ENCODE assay signal across 1 cellular context in genomic region chr3:136752327-136753111, GRCh38.
TF ChIP-seq lines count a peak whose summit lies in the region.

STAG1 (minus strand) TSS chr3:136752378; CDS start chr3:136630898, 121,480 bp downstream.

TF ChIP-seq in HepG2, 621 proteins besides CTCF, POLR2A, EP300 and RAD21 (continued from another document and continues in another):
- TF ChIP-seq ZNF224 (CRISPR knock-in tag; IDR thresholded peaks at IDR 0.05), result peak; percentile 91; the same call in 1 of the 2 replicates
- no peak for TF ChIP-seq KLF13 (CRISPR knock-in tag; IDR thresholded peaks at IDR 0.05)
- no peak for TF ChIP-seq TCF12 (IDR thresholded peaks at IDR 0.05)
- TF ChIP-seq TCF12 (CRISPR knock-in tag; IDR thresholded peaks at IDR 0.05), result peak; percentile 87; the same call in 1 of the 2 replicates
- no peak for TF ChIP-seq ZNF432 (CRISPR knock-in tag; IDR thresholded peaks at IDR 0.05; ENCODE audit: borderline replicate concordance)
- TF ChIP-seq ZBTB42 (CRISPR knock-in tag; IDR thresholded peaks at IDR 0.05), result peak; percentile 41; the same call in 1 of the 2 replicates
- TF ChIP-seq BRCA1 (CRISPR knock-in tag; IDR thresholded peaks at IDR 0.05), result peak; percentile 72; the same call in 1 of the 2 replicates
- TF ChIP-seq HES4 (CRISPR knock-in tag; IDR thresholded peaks at IDR 0.05; ENCODE audit: borderline replicate concordance), result no peak; the same call in 1 of the 2 replicates
- no peak for TF ChIP-seq ZNF496 (CRISPR knock-in tag; IDR thresholded peaks at IDR 0.05; ENCODE audit: insufficient replicate concordance)
- no peak for TF ChIP-seq ZNF282 (IDR thresholded peaks at IDR 0.05; ENCODE audit: partially characterized antibody)
- TF ChIP-seq ZNF207 (IDR thresholded peaks at IDR 0.05; ENCODE audit: borderline replicate concordance), result no peak
- TF ChIP-seq ZNF784 (CRISPR knock-in tag; IDR thresholded peaks at IDR 0.05; ENCODE audit: borderline replicate concordance), result no peak
- no peak for TF ChIP-seq HIC2 (CRISPR knock-in tag; IDR thresholded peaks at IDR 0.05; ENCODE audit: low read depth)
- no peak for TF ChIP-seq ZBTB10 (CRISPR knock-in tag; IDR thresholded peaks at IDR 0.05; ENCODE audit: borderline replicate concordance)
- TF ChIP-seq NFKB2 (CRISPR knock-in tag; IDR thresholded peaks at IDR 0.05; ENCODE audit: borderline replicate concordance), result peak; percentile 70; the same call in 1 of the 2 replicates
- no peak for TF ChIP-seq SUZ12 (IDR thresholded peaks at IDR 0.05; ENCODE audit: low read depth, low read length)
- TF ChIP-seq ZGPAT (CRISPR knock-in tag; IDR thresholded peaks at IDR 0.05), result peak; percentile 94
- TF ChIP-seq ZNF761 (CRISPR knock-in tag; conservative IDR thresholded peaks at IDR 0.05), result peak; percentile 73; the same call in 1 of the 2 replicates
- TF ChIP-seq HMGXB4 (CRISPR knock-in tag; IDR thresholded peaks at IDR 0.05; ENCODE audit: borderline replicate concordance in 1 of 2, low read depth in 1 of 2), result peak; percentile 99
- 0 out of 2 replicates have a peak, but pooled peaks have one; percentile 64 for TF ChIP-seq ZNF576 (CRISPR knock-in tag; IDR thresholded peaks at IDR 0.05)
- TF ChIP-seq JARID2 (CRISPR knock-in tag; IDR thresholded peaks at IDR 0.05; ENCODE audit: insufficient replicate concordance), result no peak
- peak; percentile 87 for TF ChIP-seq ZBTB2 (CRISPR knock-in tag; IDR thresholded peaks at IDR 0.05; ENCODE audit: low read depth)
- TF ChIP-seq AFF4 (CRISPR knock-in tag; IDR thresholded peaks at IDR 0.05), result no peak
- peak; percentile 27 for TF ChIP-seq SRSF1 (optimal IDR thresholded peaks at IDR 0.05; ENCODE audit: low read depth, low read length)
- TF ChIP-seq ZNF274 (CRISPR knock-in tag; IDR thresholded peaks at IDR 0.05), result peak; percentile 78; the same call in 1 of the 2 replicates
- TF ChIP-seq LCORL (IDR thresholded peaks at IDR 0.05), result no peak
- peak; percentile 90 for TF ChIP-seq LCORL (CRISPR knock-in tag; IDR thresholded peaks at IDR 0.05)
- TF ChIP-seq NR2F2 (IDR thresholded peaks at IDR 0.05; ENCODE audit: borderline replicate concordance, low read depth), result no peak
- no peak for TF ChIP-seq HNF1A (IDR thresholded peaks at IDR 0.05; ENCODE audit: low read depth)
- TF ChIP-seq HNF1A (CRISPR knock-in tag; IDR thresholded peaks at IDR 0.05; ENCODE audit: borderline replicate concordance), result peak; percentile 62; the same call in 1 of the 2 replicates
- TF ChIP-seq RCOR2 (CRISPR knock-in tag; IDR thresholded peaks at IDR 0.05), result peak; percentile 50; the same call in 1 of the 2 replicates
- no peak for TF ChIP-seq TRIM22 (IDR thresholded peaks at IDR 0.05)
- TF ChIP-seq MYNN (CRISPR knock-in tag; IDR thresholded peaks at IDR 0.05; ENCODE audit: low read depth), result no peak
- TF ChIP-seq MBD4 (IDR thresholded peaks at IDR 0.05; ENCODE audit: borderline replicate concordance, low read length), result no peak
- TF ChIP-seq SMAD3 (CRISPR knock-in tag; IDR thresholded peaks at IDR 0.05), result peak; percentile 41; the same call in 1 of the 2 replicates
